In genomic region chr17:73720187-73720834, GRCh38 we compare ENCODE assay signal across 13 cellular contexts.
DNase-seq lines count a peak whose midpoint lies in the region; ATAC-seq and TF ChIP-seq lines count a peak whose summit lies in the region.
"Had no signal": no experiment of that assay in that cellular context is flagged by ENCODE, and none has a peak within 500 bp of the region (broad histone marks: within the 10 kb centered on the region; RNA-seq: fewer than 3 reads in every experiment).

No MANE protein-coding gene starts in this region.

- H3K4me3 ChIP-seq in body of pancreas = no peak overlapping the region
- H3K4me3 ChIP-seq in mesenchymal stem cell (ENCODE audit: insufficient read depth in 1 of 2, low read depth in 1 of 2, low read length in 2 of 2) = no peak overlapping the region
- no peak overlapping the region for H3K4me3 ChIP-seq in gastroesophageal sphincter
- H3K4me3 ChIP-seq: heart left ventricle, SK-N-MC had no signal

- H3K27me3 ChIP-seq in body of pancreas (no peaks in the 10 kb centered on the region), mesenchymal stem cell (ENCODE audit: control insufficient read depth in 1 of 2, insufficient read depth in 1 of 2, low read length in 2 of 2) (peaks cover 0 to 94% of the 10 kb centered on the region in 2 experiments), gastroesophageal sphincter (peaks cover 48% of the 10 kb centered on the region)
- H3K27me3 ChIP-seq: heart left ventricle had no signal

- H3K9me3 ChIP-seq in body of pancreas (no peaks in the 10 kb centered on the region), mesenchymal stem cell (ENCODE audit: control insufficient read depth, low read length) (no peaks in the 10 kb centered on the region), gastroesophageal sphincter (no peaks in the 10 kb centered on the region)
- H3K9me3 ChIP-seq: heart left ventricle had no signal

- no peak overlapping the region for H2BK12ac ChIP-seq in mesenchymal stem cell (ENCODE audit: low read length in 2 of 2)

- H3K23ac ChIP-seq in mesenchymal stem cell (ENCODE audit: low read length in 2 of 2) = no peak overlapping the region

- H2BK15ac ChIP-seq in mesenchymal stem cell (ENCODE audit: low read depth, poor library complexity, severe bottlenecking) = no peak overlapping the region

- no peak overlapping the region for H3K9ac ChIP-seq in mesenchymal stem cell (ENCODE audit: low read length)

- no peak overlapping the region for H3K4me2 ChIP-seq in mesenchymal stem cell (ENCODE audit: low read length, poor library complexity, severe bottlenecking)

- TF ChIP-seq CTCF in body of pancreas (IDR thresholded peaks at IDR 0.05) = no peak
- no peak for TF ChIP-seq CTCF in gastroesophageal sphincter (IDR thresholded peaks at IDR 0.05)

- no peak overlapping the region for H2BK120ac ChIP-seq in mesenchymal stem cell (ENCODE audit: low read depth, low read length)

- H2AFZ ChIP-seq in mesenchymal stem cell (ENCODE audit: low read depth, low read length) = no peak overlapping the region

- no peak for TF ChIP-seq EP300 in gastroesophageal sphincter (IDR thresholded peaks at IDR 0.05)

- ATAC-seq in body of pancreas = peak; percentile 12
- peak; percentile 38 for ATAC-seq in stimulated activated naive CD8-positive, alpha-beta T cell treated with anti-CD3 and anti-CD28 coated beads, Interleukin-15, Interleukin-2, amounts not matched to agents 100 U/mL and 50 U/mL, for 24 hours
- ATAC-seq in GM21619 (IDR thresholded peaks at IDR 0.05; ENCODE audit: unreplicated experiment) = no peak
- no peak for ATAC-seq in gastroesophageal sphincter

- 81 to 85% methylated on average over 8 to 10 of the region's 10 CpGs for WGBS in body of pancreas, 2 donors
- 64% methylated on average over 10 of the region's 10 CpGs for WGBS in mesenchymal stem cell
- 80 to 87% methylated on average over 1 to 6 of the region's 10 CpGs for WGBS in gastroesophageal sphincter (ENCODE audit: low coverage in 1 of 2), 2 donors

- DNase-seq in activated gamma-delta T cell treated with Interleukin-2 at 50 U/mL for 16 hours (peak; percentile 71), activated gamma-delta T cell (lab: John Stamatoyannopoulos, UW) (no peak), NCI-H510A treated with DMSO at 0.1 percent for 48 hours (lab: John Stamatoyannopoulos, UW) (peak; percentile 90), body of pancreas (no peak), mesenchymal stem cell (no peak)
- no peak for DNase-seq in stimulated activated naive CD8-positive, alpha-beta T cell treated with anti-CD3 and anti-CD28 coated beads, Interleukin-15, Interleukin-2, amounts not matched to agents 100 U/mL and 50 U/mL, for 24 hours
- DNase-seq: activated CD4-positive, alpha-beta T cell treated with anti-CD3 and anti-CD28 coated beads, Interleukin-2, amount 10 ng/mL, durations not matched to agents 24 days and 14 days; GF-D8; stimulated activated CD8-positive, alpha-beta memory T cell treated with anti-CD3 and anti-CD28 coated beads, Interleukin-4, amount 100 ng/mL, for 48 hours had no signal

- H3K14ac ChIP-seq in mesenchymal stem cell (ENCODE audit: low read length in 2 of 2) = no peak overlapping the region

- no peaks in the 10 kb centered on the region for H3K79me1 ChIP-seq in mesenchymal stem cell (replicated peaks; ENCODE audit: low read length, poor library complexity, severe bottlenecking)

- no peak overlapping the region for H2AK5ac ChIP-seq in mesenchymal stem cell (ENCODE audit: low read length, severe bottlenecking)

- TF ChIP-seq POLR2A in body of pancreas (IDR thresholded peaks at IDR 0.05) (no peak), gastroesophageal sphincter (IDR thresholded peaks at IDR 0.05) (no peak)

- no peak overlapping the region for H4K91ac ChIP-seq in mesenchymal stem cell (ENCODE audit: low read length)

- H4K8ac ChIP-seq in mesenchymal stem cell (ENCODE audit: low read length) = no peak overlapping the region

- no peak overlapping the region for H2BK5ac ChIP-seq in mesenchymal stem cell (ENCODE audit: low read depth, low read length, poor library complexity, severe bottlenecking)

- H3K4me1 ChIP-seq in body of pancreas (no peaks in the 10 kb centered on the region), mesenchymal stem cell (ENCODE audit: control insufficient read depth, insufficient read depth, low read depth, low read length) (no peaks in the 10 kb centered on the region), gastroesophageal sphincter (peaks cover 0 to 14% (median 0%) of the 10 kb centered on the region in 3 donors)

- no peaks in the 10 kb centered on the region for H3K36me3 ChIP-seq in body of pancreas (replicated peaks in 1 of 2; ENCODE audit: insufficient read depth in 1 of 2, low read depth in 2 of 2)
- no peaks in the 10 kb centered on the region for H3K36me3 ChIP-seq in mesenchymal stem cell (ENCODE audit: control insufficient read depth in 1 of 2, insufficient read depth in 2 of 2, low read depth in 1 of 2, low read length in 2 of 2)
- H3K36me3 ChIP-seq in gastroesophageal sphincter = no peaks in the 10 kb centered on the region
- H3K36me3 ChIP-seq: heart left ventricle had no signal

- H3K27ac ChIP-seq in body of pancreas = no peak overlapping the region
- no peak overlapping the region for H3K27ac ChIP-seq in mesenchymal stem cell (ENCODE audit: low read length, poor library complexity, severe bottlenecking)
- no peak overlapping the region for H3K27ac ChIP-seq in gastroesophageal sphincter
- H3K27ac ChIP-seq: SK-N-MC had no signal

- intact Hi-C loops in body of pancreas (cut with DNase I) = no loop called here

- H3K4ac ChIP-seq in mesenchymal stem cell (ENCODE audit: low read depth in 1 of 2, low read length in 2 of 2) = no peak overlapping the region

- H3K18ac ChIP-seq in mesenchymal stem cell (ENCODE audit: low read depth in 1 of 2, low read length in 2 of 2) = no peak overlapping the region

Comparison
In these comparisons a context has a peak if more than half of its experiments do, and no peak if none do; other contexts are left out.
1. DNase-seq: peak in activated gamma-delta T cell treated with Interleukin-2 at 50 U/mL for 16 hours (single experiment) and NCI-H510A treated with DMSO at 0.1 percent for 48 hours (single experiment); none in activated gamma-delta T cell (single experiment), body of pancreas (0 of 4), stimulated activated naive CD8-positive, alpha-beta T cell treated with anti-CD3 and anti-CD28 coated beads, Interleukin-15, Interleukin-2, amounts not matched to agents 100 U/mL and 50 U/mL, for 24 hours (single experiment) and mesenchymal stem cell (single experiment).
2. ATAC-seq: peak in body of pancreas (single experiment) and stimulated activated naive CD8-positive, alpha-beta T cell treated with anti-CD3 and anti-CD28 coated beads, Interleukin-15, Interleukin-2, amounts not matched to agents 100 U/mL and 50 U/mL, for 24 hours (single experiment); none in GM21619 (single experiment) and gastroesophageal sphincter (single experiment).